ENCODE assay signal across 8 cellular contexts in genomic region chr12:101280006-101280505, GRCh38. TPM values are rescaled to one million over a fixed set of nuclear protein-coding genes. Genes with fewer than 3 reads are reported as not detected.
DNase-seq lines count a peak whose midpoint lies in the region; TF ChIP-seq lines count a peak whose summit lies in the region.

Gene UTP20, plus strand, starts transcription at chr12:101280105. Its CDS starts 178 bp downstream, at chr12:101280283.

- DNase-seq in HFFc6: peak; percentile 79
- DNase-seq in NAMALWA (ENCODE audit: low spot score): peak; percentile 94
- DNase-seq in SK-N-MC (ENCODE audit: low read depth, low spot score): peak; percentile 70
- DNase-seq in activated naive CD4-positive, alpha-beta T cell treated with anti-CD3 and anti-CD28 coated beads for 36 hours: peak; percentile 96
- peak; percentile 95 for DNase-seq in germinal center (ENCODE audit: low spot score)
- peak; percentile 37 to 97 (median 89) for DNase-seq in nucleus accumbens (lab: John Stamatoyannopoulos, UW)
- DNase-seq in superior temporal gyrus (ENCODE audit: extremely low spot score): peak; percentile 98

- H3K4me3 ChIP-seq in GM08714 (ENCODE audit: low read length): peak within 1 kb of the TSS; percentile 96
- H3K4me3 ChIP-seq in SK-N-MC: peak within 1 kb of the TSS; percentile 99

- H3K9ac ChIP-seq in SK-N-MC (ENCODE audit: insufficient read length): peak within 1 kb of the TSS; percentile 92

- H3K4me3 Mint-ChIP-seq in HFFc6: peak within 1 kb of the TSS; percentile 98
- H3K4me3 Mint-ChIP-seq in activated naive CD4-positive, alpha-beta T cell treated with anti-CD3 and anti-CD28 coated beads for 36 hours: peak within 1 kb of the TSS; percentile 94

- no peak within 1 kb of the TSS for H3K27ac ChIP-seq in SK-N-MC

- no peaks in the 10 kb centered on the region for H3K9me3 ChIP-seq in SK-N-MC (ENCODE audit: low read depth, low read length)

- TF ChIP-seq CTCF in HFFc6 (IDR thresholded peaks at IDR 0.05): no peak

- H3K27ac Mint-ChIP-seq in HFFc6: peak within 1 kb of the TSS; percentile 79
- peak within 1 kb of the TSS; percentile 73 for H3K27ac Mint-ChIP-seq in activated naive CD4-positive, alpha-beta T cell treated with anti-CD3 and anti-CD28 coated beads for 36 hours

- no peaks in the 10 kb centered on the region for H3K27me3 Mint-ChIP-seq in HFFc6 (ENCODE audit: insufficient read depth)
- peaks cover 6% of the 10 kb centered on the region for H3K27me3 Mint-ChIP-seq in activated naive CD4-positive, alpha-beta T cell treated with anti-CD3 and anti-CD28 coated beads for 36 hours (ENCODE audit: low read depth)

- CTCF ChIA-PET in activated naive CD4-positive, alpha-beta T cell treated with anti-CD3 and anti-CD28 coated beads for 36 hours (lab: Charles Lee): no interaction called here

- intact Hi-C loops in activated naive CD4-positive, alpha-beta T cell treated with anti-CD3 and anti-CD28 coated beads for 36 hours (cut with micrococcal nuclease): loop anchor here (1.0 to 10.0 kb wide), 4 partner anchors 555 to 1080 kb away; partner anchors contain the start of genes ACTR6, DEPDC4, GNPTAB and SCYL2

- H3K36me3 Mint-ChIP-seq in HFFc6 (ENCODE audit: low read depth): peaks cover 7% of the 10 kb centered on the region
- H3K36me3 Mint-ChIP-seq in activated naive CD4-positive, alpha-beta T cell treated with anti-CD3 and anti-CD28 coated beads for 36 hours (ENCODE audit: low read depth): peaks cover 15% of the 10 kb centered on the region

- peaks cover 31% of the 10 kb centered on the region for H3K36me3 ChIP-seq in SK-N-MC (ENCODE audit: insufficient read depth, low read length)

- peaks cover 26% of the 10 kb centered on the region for H3K4me1 Mint-ChIP-seq in HFFc6 (ENCODE audit: low read depth)
- H3K4me1 Mint-ChIP-seq in activated naive CD4-positive, alpha-beta T cell treated with anti-CD3 and anti-CD28 coated beads for 36 hours (ENCODE audit: low read depth): peaks cover 24% of the 10 kb centered on the region

- no peaks in the 10 kb centered on the region for H3K9me3 Mint-ChIP-seq in HFFc6
- no peaks in the 10 kb centered on the region for H3K9me3 Mint-ChIP-seq in activated naive CD4-positive, alpha-beta T cell treated with anti-CD3 and anti-CD28 coated beads for 36 hours

RNA-seq across cellular contexts. Expression of gene UTP20, which starts in this region (rescaled TPM):
- 10 to 100 TPM; 17.0 to 22.4 (median 19.0) TPM for total RNA-seq in HFFc6 (2021; fragmentation: NEBNext Ultra II Directional; extraction: Animal tissue kit (Norgen Biotek cat#: 25700))
- 10 to 100 TPM; 15.8 to 16.8 TPM for total RNA-seq in activated naive CD4-positive, alpha-beta T cell treated with anti-CD3 and anti-CD28 coated beads for 36 hours
